8 cellular contexts compared by ENCODE assay signal in the genomic region with DNA sequence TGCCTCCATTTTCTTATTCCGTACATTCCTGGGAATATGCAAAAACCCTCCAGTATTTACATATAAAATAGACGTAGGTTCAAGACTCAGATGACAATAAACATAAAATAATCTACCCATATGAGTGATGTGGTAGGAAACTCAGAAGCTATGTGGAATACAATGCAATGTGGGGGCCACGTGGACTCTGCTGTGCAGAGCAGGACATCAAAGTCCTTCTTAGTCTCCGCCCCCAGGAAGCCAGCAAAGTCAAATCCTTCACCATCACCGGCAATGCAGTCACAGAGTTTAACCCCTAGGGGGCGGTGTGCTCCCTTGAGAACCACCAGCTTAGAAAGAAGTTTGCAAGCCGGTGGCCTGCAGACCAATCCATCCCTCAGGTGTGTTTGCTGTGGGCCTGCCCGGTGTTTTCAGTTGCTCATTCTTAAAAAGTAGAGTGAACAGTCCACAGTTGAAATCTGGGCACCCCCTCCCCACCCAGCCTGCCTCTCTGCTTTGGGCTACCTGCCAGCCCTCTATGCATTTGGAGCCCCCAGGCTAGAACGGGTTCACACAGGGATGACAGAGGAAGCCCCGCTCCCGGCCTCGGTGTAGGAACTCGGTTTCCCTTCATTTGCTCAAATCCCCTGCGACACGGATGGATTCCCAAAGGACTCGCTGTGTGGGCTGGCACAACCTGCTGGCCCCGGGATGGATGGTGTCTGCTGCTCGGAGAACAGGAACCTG. TPM values are rescaled to one million over a fixed set of nuclear protein-coding genes. Genes with fewer than 3 reads are reported as not detected.
A peak's percentile ranks its signal among the peaks of the same experiment; 100 is the strongest.
DNase-seq lines count a peak whose midpoint lies in the region; ATAC-seq and TF ChIP-seq lines count a peak whose summit lies in the region.

No MANE protein-coding gene starts in this region.

- DNase-seq in AG09319 (ENCODE audit: extremely low read depth, low read depth), result peak; percentile 61
- peak; percentile 53 for DNase-seq in NCI-H2171 (lab: John Stamatoyannopoulos, UW)
- DNase-seq in mammary epithelial cell, result peak; percentile 76
- DNase-seq in iris pigment epithelial cell (ENCODE audit: low read depth), result peak; percentile 87
- peak; percentile 54 to 68 for DNase-seq in stimulated activated CD4-positive, alpha-beta T cell treated with anti-CD3 and anti-CD28 coated beads, Interleukin-1b, Interleukin-23, amount 100 ng/mL, for 4 hours (ENCODE audit: low read depth in 2 of 2)

- in situ Hi-C loops in mammary epithelial cell (cut with MboI; ENCODE audit: low sequenced_read_pairs in 2 of 2), result no loop called here

- TF ChIP-seq CTCF in AG09319 (IDR thresholded peaks at IDR 0.05; ENCODE audit: low read depth, low read length) (peak; percentile 90), WI38 (IDR thresholded peaks at IDR 0.05; ENCODE audit: low read depth, low read length) (peak; percentile 82), mammary epithelial cell (conservative IDR thresholded peaks at IDR 0.05 in 1 of 2, IDR thresholded peaks at IDR 0.05 in 1 of 2; ENCODE audit: extremely low read depth in 1 of 2, insufficient read depth in 1 of 2, low read depth in 1 of 2, low read length in 2 of 2) (peak; percentile 92 to 95)

- CTCF ChIA-PET in mammary epithelial cell (lab: Charles Lee; ENCODE audit: low non-redundant PET), result interaction anchor here (0.5 to 0.9 kb wide), 5 partner anchors 61 to 1196 kb away, joined by 3 to 4 read pairs (median 3); no protein-coding TSS in a partner anchor

- 34% methylated on average over 6 of the region's 18 CpGs for WGBS in mammary epithelial cell (ENCODE audit: low coverage, missing lambda C conversion rate)

- intact Hi-C loops in mammary epithelial cell (cut with micrococcal nuclease), result loop anchor here (1.0 to 2.0 kb wide), 5 partner anchors 61 to 896 kb away; no protein-coding TSS in a partner anchor

- no TSS peak for BruUV-seq in mammary epithelial cell (replicated peaks; lab: Mats Ljungman, UMichigan)

- peaks cover 21% of the 10 kb centered on the region for H3K79me2 ChIP-seq in mammary epithelial cell (ENCODE audit: insufficient read depth, low read length)

- H3K9me3 ChIP-seq in mammary epithelial cell (replicated peaks; ENCODE audit: insufficient read depth, low read length), result no peaks in the 10 kb centered on the region

- H3K27ac ChIP-seq in mammary epithelial cell (ENCODE audit: insufficient read depth, low read depth, low read length), result no peak overlapping the region

- dilution Hi-C loops in mammary epithelial cell (cut with HindIII; ENCODE audit: low sequenced_read_pairs), result no loop called here

- peak; percentile 34 for ATAC-seq in GM21576 (IDR thresholded peaks at IDR 0.05; ENCODE audit: unreplicated experiment)
- ATAC-seq in GM21390 (IDR thresholded peaks at IDR 0.05; ENCODE audit: unreplicated experiment), result no peak

- H4K20me1 ChIP-seq in mammary epithelial cell (ENCODE audit: insufficient read depth, low read length), result no peaks in the 10 kb centered on the region

- no peak overlapping the region for H2AFZ ChIP-seq in mammary epithelial cell (ENCODE audit: low read depth, low read length)

- no peaks in the 10 kb centered on the region for H3K27me3 ChIP-seq in mammary epithelial cell (ENCODE audit: insufficient read depth, low read length)

- H3K4me2 ChIP-seq in mammary epithelial cell (ENCODE audit: insufficient read depth, low read depth, low read length), result no peak overlapping the region

- H3K36me3 ChIP-seq in mammary epithelial cell (ENCODE audit: insufficient read depth, low read length), result peaks cover 3% of the 10 kb centered on the region

- no peaks in the 10 kb centered on the region for H3K4me1 ChIP-seq in mammary epithelial cell (ENCODE audit: insufficient read depth, low read length)

- H3K4me3 ChIP-seq in WI38 (ENCODE audit: low read depth, low read length), result no peak overlapping the region
- H3K4me3 ChIP-seq in mammary epithelial cell (replicated peaks in 1 of 3; ENCODE audit: insufficient read depth in 1 of 3, low read depth in 2 of 3, low read length in 3 of 3), result no peak overlapping the region

- no peak overlapping the region for H3K9ac ChIP-seq in mammary epithelial cell (ENCODE audit: insufficient read depth, low read length)

RNA-seq across cellular contexts. Expression of gene SULF2, which starts 59.9 kb away (rescaled TPM):
- 100 to 1,000 TPM; 256 to 276 TPM for total RNA-seq in mammary epithelial cell
- polyA plus RNA-seq in mammary epithelial cell, result 44.0 TPM
- polyA minus RNA-seq in mammary epithelial cell, result 176 TPM
